ENCODE assay signal across 1 cellular context in the genomic region with DNA sequence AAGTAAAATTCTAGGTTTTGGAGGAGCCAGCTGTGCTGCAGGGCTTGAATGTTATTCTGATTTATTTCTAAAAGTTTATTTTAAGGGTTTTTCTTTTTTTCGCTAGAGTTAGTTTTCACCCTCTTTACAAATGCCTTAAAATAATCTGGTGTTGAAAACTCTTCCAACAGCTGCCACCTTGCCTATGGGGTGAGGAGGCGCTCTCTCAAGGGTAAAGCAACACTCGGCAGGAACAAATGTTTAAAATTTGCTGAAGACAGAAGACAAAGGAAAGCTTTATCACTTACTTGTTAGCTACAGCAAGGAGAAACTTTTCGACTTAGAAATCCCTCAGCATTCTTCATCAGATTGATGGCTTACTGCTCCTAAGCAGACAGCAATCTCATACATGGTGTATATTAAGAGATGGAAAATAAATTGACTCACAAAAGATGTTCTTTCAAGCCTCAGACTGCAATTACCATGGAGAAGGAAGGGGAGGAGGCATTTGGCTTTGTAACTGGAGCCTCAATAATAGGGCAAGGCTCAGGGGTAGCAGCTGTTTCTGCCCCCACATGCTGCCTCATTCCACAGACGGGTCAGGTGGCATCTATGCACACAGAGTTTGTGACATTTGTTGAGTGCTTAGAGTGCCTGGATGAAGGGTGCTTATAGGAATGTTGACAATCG.
TF ChIP-seq lines count a peak whose summit lies in the region.

No MANE protein-coding gene starts in this region.

TF ChIP-seq in H1, 55 proteins besides CTCF, POLR2A, EP300 and RAD21:
- TF ChIP-seq FOSL1 (IDR thresholded peaks at IDR 0.05; ENCODE audit: insufficient read depth, low read depth, low read length) (no peak), RXRA (IDR thresholded peaks at IDR 0.05; ENCODE audit: insufficient read depth, low read depth, low read length) (no peak), PHF8 (conservative IDR thresholded peaks at IDR 0.05; ENCODE audit: low read depth, low read length) (no peak), SP4 (IDR thresholded peaks at IDR 0.05; ENCODE audit: low read length) (no peak), TAF7 (optimal IDR thresholded peaks at IDR 0.05; ENCODE audit: borderline replicate concordance, low read depth, low read length) (no peak), SIRT6 (IDR thresholded peaks at IDR 0.05; ENCODE audit: low read length) (no peak)
